22 cellular contexts compared by ENCODE assay signal in genomic region chr17:9298135-9298534, GRCh38.
DNase-seq lines count a peak whose midpoint lies in the region; ATAC-seq and TF ChIP-seq lines count a peak whose summit lies in the region.
"Had no signal": no experiment of that assay in that cellular context is flagged by ENCODE, and none has a peak within 500 bp of the region (broad histone marks: within the 10 kb centered on the region; RNA-seq: fewer than 3 reads in every experiment).

No MANE protein-coding gene starts in this region.

- H3K36me3 Mint-ChIP-seq in endodermal cell (ENCODE audit: low read depth) (peaks cover 4% of the 10 kb centered on the region), progenitor cell of endocrine pancreas (ENCODE audit: insufficient read depth) (peaks cover 1% of the 10 kb centered on the region)

- H3K9me3 ChIP-seq in endodermal cell (ENCODE audit: control insufficient read depth, low read length) (no peaks in the 10 kb centered on the region), transverse colon (no peaks in the 10 kb centered on the region)

- no peak for TF ChIP-seq CTCF in endodermal cell (conservative IDR thresholded peaks at IDR 0.05)
- TF ChIP-seq CTCF in transverse colon (IDR thresholded peaks at IDR 0.05), result no peak
- TF ChIP-seq CTCF in progenitor cell of endocrine pancreas (IDR thresholded peaks at IDR 0.05; ENCODE audit: unreplicated experiment), result no peak

- no peak overlapping the region for H3K27ac Mint-ChIP-seq in endodermal cell
- H3K27ac Mint-ChIP-seq in progenitor cell of endocrine pancreas, result no peak overlapping the region

- H3K36me3 ChIP-seq in endodermal cell (ENCODE audit: control insufficient read depth, insufficient read depth, low read length) (no peaks in the 10 kb centered on the region), transverse colon (no peaks in the 10 kb centered on the region)

- no peak overlapping the region for H3K9ac ChIP-seq in endodermal cell (ENCODE audit: extremely low read depth, low read length, poor library complexity, severe bottlenecking)
- H3K9ac ChIP-seq: KMS-11 had no signal

- H3K27me3 ChIP-seq in endodermal cell (ENCODE audit: control insufficient read depth, insufficient read depth, low read length, poor library complexity, severe bottlenecking), result no peaks in the 10 kb centered on the region
- no peaks in the 10 kb centered on the region for H3K27me3 ChIP-seq in transverse colon

- H3K27me3 Mint-ChIP-seq in endodermal cell (ENCODE audit: insufficient read depth) (no peaks in the 10 kb centered on the region), progenitor cell of endocrine pancreas (no peaks in the 10 kb centered on the region)
- H3K27me3 Mint-ChIP-seq: CD4-positive, alpha-beta memory T cell; IgD-negative memory B cell had no signal

- H3K4me1 ChIP-seq in endodermal cell (ENCODE audit: control insufficient read depth, insufficient read depth, low read length), result no peaks in the 10 kb centered on the region
- peaks cover 0 to 6% (median 2%) of the 10 kb centered on the region in 4 donors for H3K4me1 ChIP-seq in transverse colon

- intact Hi-C loops in transverse colon (cut with DNase I; ENCODE audit: low total_unique reads), result loop anchor here (10.0 kb wide), 1 partner anchor 293 kb away; no protein-coding TSS in a partner anchor

- TF ChIP-seq POLR2A in transverse colon (IDR thresholded peaks at IDR 0.05), result no peak

- H3K27ac ChIP-seq in endodermal cell (ENCODE audit: low read depth, low read length) (no peak overlapping the region), transverse colon (no peak overlapping the region)
- H3K27ac ChIP-seq: KMS-11 had no signal

- DNase-seq in endodermal cell (peak; percentile 25), left lobe of liver (ENCODE audit: low spot score) (peak; percentile 83), mucosa of gallbladder (ENCODE audit: low spot score) (peak; percentile 71), transverse colon (peak; percentile 37), progenitor cell of endocrine pancreas (ENCODE audit: low spot score, unreplicated experiment) (no peak), NCI-H187 treated with DMSO at 0.1 percent for 48 hours (lab: John Stamatoyannopoulos, UW) (no peak)
- no peak for DNase-seq in activated CD4-positive, CD25-positive, alpha-beta regulatory T cell treated with anti-CD3 and anti-CD28 coated beads, Interleukin-2, amount 50 U/mL, for 72 hours
- DNase-seq: C1 segment of cervical spinal cord; CD4-positive, alpha-beta memory T cell; COR-L47; DMS79; EL; GDM1; MM.1S; NCI-H2029 treated with DMSO at 0.1 percent for 48 hours; NCI-H526 treated with DMSO at 0.1 percent for 48 hours; SHP77 treated with DMSO at 0.1 percent for 48 hours had no signal

- H3K9me3 Mint-ChIP-seq in endodermal cell (no peaks in the 10 kb centered on the region), progenitor cell of endocrine pancreas (ENCODE audit: low read depth) (no peaks in the 10 kb centered on the region)
- H3K9me3 Mint-ChIP-seq: CD4-positive, alpha-beta memory T cell; IgD-negative memory B cell had no signal

- in situ Hi-C loops in transverse colon (cut with MboI; ENCODE audit: low pct_ligation_motif_present in 1 of 4, low pct_unique_long_range_greater_than_20kb in 1 of 4, low sequenced_read_pairs in 3 of 4), result loop anchor here in 1 of 4 donors (25.0 kb wide), 1 partner anchor 286 kb away; the partner anchor contains the start of gene NTN1

- 86 to 93% methylated on average over 4 to 5 of the region's 5 CpGs for WGBS in endodermal cell (ENCODE audit: insufficient coverage in 1 of 2, insufficient read length in 1 of 2), 2 experiments
- 68% methylated on average over 2 to 5 of the region's 5 CpGs for WGBS in transverse colon (ENCODE audit: low coverage in 1 of 2), 2 donors

- H3K4me3 ChIP-seq in endodermal cell (ENCODE audit: low read length), result no peak overlapping the region
- H3K4me3 ChIP-seq in transverse colon, result no peak overlapping the region
- H3K4me3 ChIP-seq: GM12878 had no signal

- H3K4me3 Mint-ChIP-seq in endodermal cell (no peak overlapping the region), progenitor cell of endocrine pancreas (ENCODE audit: low read depth) (no peak overlapping the region)
- H3K4me3 Mint-ChIP-seq: CD4-positive, alpha-beta memory T cell; IgD-negative memory B cell had no signal

- H3K4me1 Mint-ChIP-seq in endodermal cell (no peaks in the 10 kb centered on the region), progenitor cell of endocrine pancreas (ENCODE audit: low read depth) (no peaks in the 10 kb centered on the region)

- ATAC-seq in left lobe of liver, result peak; percentile 95
- ATAC-seq: GM12878, HCT116, Panc1 had no signal

- TF ChIP-seq EP300 in transverse colon (IDR thresholded peaks at IDR 0.05; ENCODE audit: low read depth), result no peak

Comparison
In these comparisons a context has a peak if more than half of its experiments do, and no peak if none do; other contexts are left out.
1. DNase-seq: peak in endodermal cell (single experiment), left lobe of liver (single experiment), mucosa of gallbladder (single experiment) and transverse colon (single experiment); none in progenitor cell of endocrine pancreas (single experiment), activated CD4-positive, CD25-positive, alpha-beta regulatory T cell treated with anti-CD3 and anti-CD28 coated beads, Interleukin-2, amount 50 U/mL, for 72 hours (single experiment) and NCI-H187 treated with DMSO at 0.1 percent for 48 hours (single experiment).